Comparison of ENCODE assay signal across 8 cellular contexts in genomic region chr13:48303331-48304131, GRCh38. TPM values are rescaled to one million over a fixed set of nuclear protein-coding genes. Genes with fewer than 3 reads are reported as not detected.
DNase-seq lines count a peak whose midpoint lies in the region; ATAC-seq, FAIRE-seq and TF ChIP-seq lines count a peak whose summit lies in the region.

Gene RB1 (plus strand): TSS chr13:48303751. CDS start chr13:48303913, 162 bp downstream.

- WGBS in upper lobe of left lung, 2 donors = 0 to 1% methylated on average over 3 to 52 of the region's 97 CpGs

- TF ChIP-seq CTCF in upper lobe of left lung (IDR thresholded peaks at IDR 0.05) = peak in 4 of 6 experiments; percentile 14 to 38 (median 27)

- intact Hi-C loops in T-helper 1 cell treated with Interleukin-12 subunit alpha and Interleukin-12 subunit beta and Interleukin-4 antibody, amounts not matched to agents 30 ng/mL and 1 ng/mL, for 36 hours (cut with micrococcal nuclease) = loop anchor here (1.0 to 10.0 kb wide), 23 partner anchors 15 to 1749 kb away; partner anchors contain the start of genes CAB39L, CYSLTR2, ITM2B and LPAR6
- intact Hi-C loops in left cardiac atrium (cut with DNase I) (loop anchor here (5.0 to 10.0 kb wide), 3 partner anchors 66 to 179 kb away; partner anchors contain the start of gene ITM2B (in 1 of the 2)), posterior vena cava (cut with DNase I) (loop anchor here in 1 of 2 donors (10.0 kb wide), 2 partner anchors 69 to 179 kb away; partner anchors contain the start of gene ITM2B)

- DNase-seq in GM12892 (ENCODE audit: insufficient read length) (peak; percentile 69), NCI-H1417 treated with DMSO at 0.1 percent for 48 hours (lab: John Stamatoyannopoulos, UW) (peak; percentile 43), amniotic stem cell (lab: John Stamatoyannopoulos, UW) (peak; percentile 88), left cardiac atrium (peak; percentile 97), posterior vena cava (ENCODE audit: low spot score) (peak; percentile 98), upper lobe of left lung (peak; percentile 94 to 98)

- peak within 1 kb of the TSS; percentile 78 to 98 (median 82) for H3K4me3 ChIP-seq in upper lobe of left lung

- H3K9me3 ChIP-seq in upper lobe of left lung = no peaks in the 10 kb centered on the region

- no peaks in the 10 kb centered on the region for H3K27me3 ChIP-seq in upper lobe of left lung

- TF ChIP-seq EP300 in upper lobe of left lung (IDR thresholded peaks at IDR 0.05) = peak in 1 of 4 donors; percentile 54

- ATAC-seq in HG02798 (IDR thresholded peaks at IDR 0.05; ENCODE audit: poor library complexity, unreplicated experiment) (peak; percentile 84), left cardiac atrium (peak; percentile 95 to 97), upper lobe of left lung (ENCODE audit: low FRiP score in 2 of 2) (peak; percentile 97)

- peak within 1 kb of the TSS; percentile 99 to 100 (median 100) for H3K27ac ChIP-seq in upper lobe of left lung

- TF ChIP-seq POLR2A in GM12892 (IDR thresholded peaks at IDR 0.05; ENCODE audit: low read depth, low read length) (peak; percentile 60; the same call in 1 of the 2 replicates), upper lobe of left lung (IDR thresholded peaks at IDR 0.05) (peak; percentile 76 to 98 (median 94))

- FAIRE-seq in GM12892 (lab: Jason Lieb, UNC) = peak; percentile 95

- H3K36me3 ChIP-seq in upper lobe of left lung = peaks cover 0 to 9% (median 0%) of the 10 kb centered on the region in 4 donors

- peaks cover 20 to 29% (median 25%) of the 10 kb centered on the region in 4 donors for H3K4me1 ChIP-seq in upper lobe of left lung

RNA-seq across cellular contexts. Expression of gene RB1, which starts in this region (rescaled TPM):
- polyA plus RNA-seq in GM12892 (2012; ENCODE audit: missing spikeins) = 14.9 TPM
- 33.0 and 33.1 TPM in 2 replicates for total RNA-seq in T-helper 1 cell treated with Interleukin-12 subunit alpha and Interleukin-12 subunit beta and Interleukin-4 antibody, amounts not matched to agents 30 ng/mL and 1 ng/mL, for 36 hours
- total RNA-seq in left cardiac atrium (10 to 100 TPM; 24.5 to 25.2 TPM), posterior vena cava (10 to 100 TPM; 33.3 to 35.9 TPM), upper lobe of left lung (10 to 100 TPM; 20.2 to 46.6 (median 32.9) TPM)

Comparison
In these comparisons a context has a peak if more than half of its experiments do, and no peak if none do; other contexts are left out.
1. Peak in every context shown above with its lines: DNase-seq, ATAC-seq, H3K4me3 ChIP-seq and H3K27ac ChIP-seq.
2. DNase-seq: peak in every context shown above with its lines; median percentile 98 in posterior vena cava; 97 in left cardiac atrium; 96 in upper lobe of left lung; 88 in amniotic stem cell; 69 in GM12892; 43 in NCI-H1417 treated with DMSO at 0.1 percent for 48 hours.